Comparison of ENCODE assay signal across 23 cellular contexts in the genomic region with DNA sequence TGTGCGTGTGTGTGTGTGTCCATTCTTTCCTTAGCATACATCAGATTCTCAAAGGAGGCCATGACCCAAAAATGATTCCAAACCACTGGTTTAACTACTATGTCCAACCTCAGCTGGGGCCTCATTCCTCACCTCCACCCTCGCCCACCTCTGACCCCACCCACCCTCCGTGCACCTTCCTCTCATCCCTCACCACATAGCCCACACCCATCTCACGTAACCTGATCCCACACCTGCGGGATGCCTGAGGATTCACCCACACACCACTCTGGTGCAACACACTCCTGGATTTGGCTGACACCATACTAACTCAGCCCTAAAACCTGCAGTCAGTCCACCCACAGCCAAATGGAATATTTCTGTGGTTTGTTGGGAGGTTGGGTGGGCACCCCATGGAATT. TPM values are rescaled to one million over a fixed set of nuclear protein-coding genes. Genes with fewer than 3 reads are reported as not detected.
DNase-seq lines count a peak whose midpoint lies in the region; ATAC-seq and TF ChIP-seq lines count a peak whose summit lies in the region.
"Had no signal": no experiment of that assay in that cellular context is flagged by ENCODE, and none has a peak within 500 bp of the region (broad histone marks: within the 10 kb centered on the region; RNA-seq: fewer than 3 reads in every experiment).

No MANE protein-coding gene starts in this region.

- peaks cover 5% of the 10 kb centered on the region for H3K36me3 Mint-ChIP-seq in endodermal cell (ENCODE audit: low read depth)
- no peaks in the 10 kb centered on the region for H3K36me3 Mint-ChIP-seq in neural crest cell (ENCODE audit: low read depth)
- H3K36me3 Mint-ChIP-seq: IgD-negative memory B cell had no signal

- H3K9me3 ChIP-seq in RWPE2 (ENCODE audit: severe bottlenecking) (no peaks in the 10 kb centered on the region), endodermal cell (ENCODE audit: control insufficient read depth, low read length) (no peaks in the 10 kb centered on the region)
- H3K9me3 ChIP-seq: BE2C, HAP-1 had no signal

- no peak overlapping the region for H3K4me3 ChIP-seq in RWPE2 (ENCODE audit: severe bottlenecking)
- no peak overlapping the region for H3K4me3 ChIP-seq in endodermal cell (ENCODE audit: low read length)
- H3K4me3 ChIP-seq: HAP-1 had no signal

- ATAC-seq in RWPE2 (ENCODE audit: low read depth) (peak; percentile 42), HG03039 (IDR thresholded peaks at IDR 0.05; ENCODE audit: unreplicated experiment) (no peak)
- ATAC-seq: Panc1 had no signal

- H3K27ac Mint-ChIP-seq in endodermal cell (no peak overlapping the region), neural crest cell (ENCODE audit: unreplicated experiment) (no peak overlapping the region)
- H3K27ac Mint-ChIP-seq: IgD-negative memory B cell had no signal

- H3K4me1 ChIP-seq in RWPE2 (ENCODE audit: insufficient read depth, poor library complexity, severe bottlenecking) (no peaks in the 10 kb centered on the region), endodermal cell (ENCODE audit: control insufficient read depth, insufficient read depth, low read length) (no peaks in the 10 kb centered on the region)
- H3K4me1 ChIP-seq: BE2C had no signal

- H3K4me3 Mint-ChIP-seq in endodermal cell (no peak overlapping the region), neural crest cell (peak overlapping the region; percentile 3)

- TF ChIP-seq CTCF in RWPE2 (IDR thresholded peaks at IDR 0.05; ENCODE audit: poor library complexity, severe bottlenecking) (no peak), endodermal cell (conservative IDR thresholded peaks at IDR 0.05) (no peak), neural crest cell (conservative IDR thresholded peaks at IDR 0.05) (no peak)

- DNase-seq in NCI-H748 (lab: John Stamatoyannopoulos, UW; ENCODE audit: unreplicated experiment) (peak; percentile 4), NCI-H748 treated with DMSO at 0.1 percent for 48 hours (lab: John Stamatoyannopoulos, UW) (no peak), RWPE2 (ENCODE audit: low spot score) (no peak), endodermal cell (peak; percentile 55), neural crest cell (ENCODE audit: low read depth, low spot score) (no peak), NCI-H2171 (lab: John Stamatoyannopoulos, UW) (no peak), Kasumi-1 (lab: John Stamatoyannopoulos, UW) (no peak)
- DNase-seq: 8988T, ACHN, BE2C, Calu3, DND-41, NCI-H1092 treated with DMSO at 0.1 percent for 48 hours, NCI-H1436, NCI-H187, NCI-H2081 treated with DMSO at 0.1 percent for 48 hours, NCI-H446 treated with DMSO at 0.1 percent for 48 hours, SHP77 treated with DMSO at 0.1 percent for 48 hours had no signal

- no peak overlapping the region for H3K27ac ChIP-seq in RWPE2 (ENCODE audit: poor library complexity, severe bottlenecking)
- H3K27ac ChIP-seq in endodermal cell (ENCODE audit: low read depth, low read length) = no peak overlapping the region
- H3K27ac ChIP-seq: RWPE1 had no signal

- H3K4me1 Mint-ChIP-seq in endodermal cell (peaks cover 14% of the 10 kb centered on the region), neural crest cell (peaks cover 16% of the 10 kb centered on the region)

- H3K36me3 ChIP-seq in RWPE2 (ENCODE audit: low read depth) (peaks cover 5% of the 10 kb centered on the region), endodermal cell (ENCODE audit: control insufficient read depth, insufficient read depth, low read length) (peaks cover 6% of the 10 kb centered on the region)

- no peak overlapping the region for H3K9ac ChIP-seq in endodermal cell (ENCODE audit: extremely low read depth, low read length, poor library complexity, severe bottlenecking)

- 70% methylated on average over 4 of the region's 5 CpGs; no CpG with 5 or more reads in 1 of the 2 experiments for WGBS in endodermal cell (ENCODE audit: insufficient coverage in 1 of 2, insufficient read length in 1 of 2), 2 experiments

- H3K27me3 Mint-ChIP-seq in endodermal cell (ENCODE audit: insufficient read depth) (peaks cover 26% of the 10 kb centered on the region), neural crest cell (ENCODE audit: low read depth) (peaks cover 43% of the 10 kb centered on the region)

- H3K9me3 Mint-ChIP-seq in endodermal cell (no peaks in the 10 kb centered on the region), neural crest cell (no peaks in the 10 kb centered on the region)
- H3K9me3 Mint-ChIP-seq: IgD-negative memory B cell had no signal

- H3K27me3 ChIP-seq in RWPE2 (ENCODE audit: insufficient read depth, poor library complexity, severe bottlenecking) (no peaks in the 10 kb centered on the region), endodermal cell (ENCODE audit: control insufficient read depth, insufficient read depth, low read length, poor library complexity, severe bottlenecking) (peaks cover 15% of the 10 kb centered on the region)

RNA-seq across cellular contexts. Expression of gene CSNK2A2, which starts 3.3 kb away (rescaled TPM):
- total RNA-seq in endodermal cell = 100 to 1,000 TPM; 114 to 121 TPM
- 64.3 TPM for polyA plus RNA-seq in endodermal cell (2013, experiment 1 of 2)
- 62.1 TPM for polyA plus RNA-seq in endodermal cell (2013, experiment 2 of 2)
- total RNA-seq in neural crest cell = 116 and 118 TPM in 2 replicates

Comparison
In these comparisons a context has a peak if more than half of its experiments do, and no peak if none do; other contexts are left out.
1. DNase-seq: peak in NCI-H748 (single experiment) and endodermal cell (single experiment); none in NCI-H748 treated with DMSO at 0.1 percent for 48 hours (single experiment), RWPE2 (single experiment), neural crest cell (single experiment), NCI-H2171 (single experiment) and Kasumi-1 (0 of 2).